ENCODE assay signal across 12 cellular contexts in the genomic region with DNA sequence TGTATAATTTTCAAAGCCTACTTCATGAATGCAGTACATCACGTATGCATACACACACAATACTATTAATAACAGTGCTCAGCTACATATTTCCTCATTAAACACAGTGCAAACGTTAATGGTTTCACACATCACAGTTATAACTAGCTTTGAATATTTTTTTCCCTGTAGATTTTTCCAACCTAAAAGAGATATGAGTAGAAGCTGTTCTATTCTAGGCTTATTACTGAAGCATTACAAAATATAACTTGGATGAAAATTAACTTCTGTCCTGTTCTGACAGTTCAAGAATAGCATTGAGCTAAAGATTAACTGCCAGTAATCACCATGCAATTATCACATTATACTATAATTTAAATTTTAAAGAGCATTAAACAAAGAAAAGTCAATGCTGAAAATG. TPM values are rescaled to one million over a fixed set of nuclear protein-coding genes. Genes with fewer than 3 reads are reported as not detected.
A peak's percentile ranks its signal among the peaks of the same experiment; 100 is the strongest.
DNase-seq lines count a peak whose midpoint lies in the region; ATAC-seq, FAIRE-seq and TF ChIP-seq lines count a peak whose summit lies in the region.
"Had no signal": no experiment of that assay in that cellular context is flagged by ENCODE, and none has a peak within 500 bp of the region (broad histone marks: within the 10 kb centered on the region; RNA-seq: fewer than 3 reads in every experiment).

No MANE protein-coding gene starts in this region.

- H3K4me1 ChIP-seq in GM12878 (ENCODE audit: control insufficient read depth, insufficient read depth, low read length) (peaks cover 27% of the 10 kb centered on the region), HAP-1 (peaks cover 29% of the 10 kb centered on the region)

- no TSS peak for BruUV-seq in GM12878 (replicated peaks; lab: Mats Ljungman, UMichigan)

- no peaks in the 10 kb centered on the region for H3K27me3 ChIP-seq in GM12878 (replicated peaks in 1 of 2; ENCODE audit: control insufficient read depth in 2 of 2, insufficient read depth in 2 of 2, low read length in 1 of 2)
- no peaks in the 10 kb centered on the region for H3K27me3 ChIP-seq in HAP-1 (ENCODE audit: low read depth)

- no peak for TF ChIP-seq RAD21 in GM12878 (IDR thresholded peaks at IDR 0.05; ENCODE audit: insufficient read depth, low read depth, low read length)

- 0 out of 2 replicates have a peak, but pooled peaks cover 3% of the 10 kb centered on the region for H4K20me1 ChIP-seq in GM12878 (ENCODE audit: control insufficient read depth, insufficient read depth)

- in situ Hi-C loops in GM12878 (cut with MboI) (no loop called here), G401 (cut with HindIII; ENCODE audit: low sequenced_read_pairs) (no loop called here), HAP-1 (cut with MboI; ENCODE audit: low sequenced_read_pairs) (no loop called here)

- peaks cover 24% of the 10 kb centered on the region for H3K36me3 Mint-ChIP-seq in stimulated activated memory B cell treated with anti-CD40 and anti-IgM and Interleukin-4, amounts not matched to agents 10 μg/mL and 1 μg/mL and 100 μg/mL, for 72 hours

- peak overlapping the region; percentile 21 for H3K27ac Mint-ChIP-seq in stimulated activated memory B cell treated with anti-CD40 and anti-IgM and Interleukin-4, amounts not matched to agents 10 μg/mL and 1 μg/mL and 100 μg/mL, for 72 hours
- H3K27ac Mint-ChIP-seq: activated CD4-positive, alpha-beta memory T cell treated with anti-CD3 and anti-CD28 coated beads, Interleukin-2, amount 10 ng/mL, durations not matched to agents 7 days and 5 days had no signal

- peaks cover 68% of the 10 kb centered on the region for H3K79me2 ChIP-seq in GM12878 (ENCODE audit: control insufficient read depth, insufficient read depth, low read length)

- peak overlapping the region; percentile 46; the same call in 1 of the 2 replicates for H3K27ac ChIP-seq in GM12878 (ENCODE audit: control insufficient read depth, insufficient read depth)

- no peak overlapping the region for H2AFZ ChIP-seq in GM12878 (ENCODE audit: control insufficient read depth, low read depth, low read length)

- H3K4me1 Mint-ChIP-seq in stimulated activated memory B cell treated with anti-CD40 and anti-IgM and Interleukin-4, amounts not matched to agents 10 μg/mL and 1 μg/mL and 100 μg/mL, for 72 hours: peaks cover 63% of the 10 kb centered on the region

- no peak for TF ChIP-seq POLR2A in GM12878 (IDR thresholded peaks at IDR 0.05; ENCODE audit: low read depth, low read length)

- H3K36me3 ChIP-seq in GM12878 (ENCODE audit: control insufficient read depth in 2 of 2, insufficient read depth in 2 of 2, low read length in 1 of 2) (0 out of 4 replicates have a peak, but pooled peaks cover 0 to 6% of the 10 kb centered on the region in 2 experiments), HAP-1 (replicated peaks) (peaks cover 4% of the 10 kb centered on the region)

- H3K27me3 Mint-ChIP-seq in stimulated activated memory B cell treated with anti-CD40 and anti-IgM and Interleukin-4, amounts not matched to agents 10 μg/mL and 1 μg/mL and 100 μg/mL, for 72 hours: no peaks in the 10 kb centered on the region
- H3K27me3 Mint-ChIP-seq: activated CD4-positive, alpha-beta memory T cell treated with anti-CD3 and anti-CD28 coated beads, Interleukin-2, amount 10 ng/mL, durations not matched to agents 7 days and 5 days had no signal

- no peak overlapping the region for H3K9ac ChIP-seq in GM12878 (ENCODE audit: control insufficient read depth, insufficient read depth, low read length)

- no peak overlapping the region for H3K4me3 Mint-ChIP-seq in stimulated activated memory B cell treated with anti-CD40 and anti-IgM and Interleukin-4, amounts not matched to agents 10 μg/mL and 1 μg/mL and 100 μg/mL, for 72 hours
- H3K4me3 Mint-ChIP-seq: activated CD4-positive, alpha-beta memory T cell treated with anti-CD3 and anti-CD28 coated beads, Interleukin-2, amount 10 ng/mL, durations not matched to agents 7 days and 5 days; CD8-positive, alpha-beta T cell had no signal

- SMC1A ChIA-PET in GM12878 (lab: Charles Lee; ENCODE audit: uncharacterized antibody, unreplicated experiment): interaction anchor here (0.8 to 6.8 kb wide), 15 partner anchors 8 to 317 kb away, joined by 3 to 76 read pairs (median 4); no protein-coding TSS in a partner anchor

- DNase-seq in GM12878 (ENCODE audit: low read depth, low spot score) (no peak), G401 (ENCODE audit: low spot score) (no peak), HAP-1 (ENCODE audit: low spot score in 2 of 2) (no peak)
- DNase-seq in stimulated activated CD4-positive, alpha-beta T cell treated with anti-CD3 and anti-CD28 coated beads, Interleukin-12 subunit alpha, Interleukin-12 subunit beta, amount 100 ng/mL, for 4 hours: no peak
- DNase-seq: activated CD4-positive, alpha-beta memory T cell treated with anti-CD3 and anti-CD28 coated beads, Interleukin-2, amount 10 ng/mL, durations not matched to agents 7 days and 5 days; activated naive CD4-positive, alpha-beta T cell treated with Interleukin-2 at 50 U/mL for 16 hours; CD8-positive, alpha-beta T cell; NCI-H1694; NK-92 treated with Interleukin-12 subunit alpha and Interleukin-12 subunit beta, amount 100 ng/mL, for 24 hours had no signal

- TF ChIP-seq CTCF in GM12878 (IDR thresholded peaks at IDR 0.05 in 2 of 3, conservative IDR thresholded peaks at IDR 0.05 in 1 of 3; ENCODE audit: control insufficient read depth in 2 of 3, extremely low read depth in 1 of 3, insufficient read depth in 1 of 3, low read depth in 3 of 3, low read length in 3 of 3): no peak

- RAD21 ChIA-PET in GM12878 (lab: Charles Lee; ENCODE audit: unreplicated experiment): interaction anchor here (0.5 to 7.1 kb wide), 9 partner anchors 9 to 767 kb away, joined by 3 to 39 read pairs (median 5); partner anchors contain the start of gene COL19A1

- peak overlapping the region; percentile 58; the same call in 1 of the 2 replicates for H3K4me2 ChIP-seq in GM12878 (ENCODE audit: control insufficient read depth, insufficient read depth)

- POLR2A ChIA-PET in GM12878 (lab: Charles Lee): interaction anchor here (0.8 to 2.9 kb wide), 7 partner anchors 10 to 92 kb away, joined by 3 to 15 read pairs (median 3); partner anchors contain the start of gene COL19A1

- no peak for FAIRE-seq in GM12878 (lab: Jason Lieb, UNC)

- intact Hi-C loops in GM12878 (cut with micrococcal nuclease; ENCODE audit: unreplicated experiment): loop anchor here (5.0 kb wide), 1 partner anchor 77 kb away; the partner anchor contains the start of gene COL19A1

- no peak for TF ChIP-seq EP300 in GM12878 (IDR thresholded peaks at IDR 0.05; ENCODE audit: borderline replicate concordance in 1 of 2, control insufficient read depth in 1 of 2, low read depth in 2 of 2, low read length in 2 of 2)

- WGBS in GM12878 (ENCODE audit: insufficient coverage, insufficient replicate concordance, low lambda C conversion rate, missing lambda C conversion rate): 45% methylated on average over 2 of the region's 2 CpGs

- no peaks in the 10 kb centered on the region for H3K9me3 Mint-ChIP-seq in stimulated activated memory B cell treated with anti-CD40 and anti-IgM and Interleukin-4, amounts not matched to agents 10 μg/mL and 1 μg/mL and 100 μg/mL, for 72 hours
- H3K9me3 Mint-ChIP-seq: activated CD4-positive, alpha-beta memory T cell treated with anti-CD3 and anti-CD28 coated beads, Interleukin-2, amount 10 ng/mL, durations not matched to agents 7 days and 5 days; CD8-positive, alpha-beta T cell had no signal

- H3K4me3 ChIP-seq in GM12878 (peak overlapping the region; percentile 43), HAP-1 (no peak overlapping the region)

- ATAC-seq in GM19395 (IDR thresholded peaks at IDR 0.05; ENCODE audit: unreplicated experiment) (peak; percentile 18), HG02938 (IDR thresholded peaks at IDR 0.05; ENCODE audit: unreplicated experiment) (peak; percentile 21), GM12878 (peak; percentile 6; the same call in 2 of the 3 replicates)
- no peak for ATAC-seq in stimulated activated memory B cell treated with anti-CD40 and anti-IgM and Interleukin-4, amounts not matched to agents 10 μg/mL and 1 μg/mL and 100 μg/mL, for 72 hours
- ATAC-seq: CD8-positive, alpha-beta T cell had no signal

- H3K9me3 ChIP-seq in GM12878 (replicated peaks; ENCODE audit: control insufficient read depth, insufficient read depth, low read length) (no peaks in the 10 kb centered on the region), HAP-1 (no peaks in the 10 kb centered on the region)

- CTCF ChIA-PET in GM12878 (lab: Yijun Ruan, JAX): interaction anchor here (0.8 to 6.0 kb wide), 9 partner anchors 9 to 342 kb away, joined by 3 to 24 read pairs (median 5); partner anchors contain the start of gene COL19A1

RNA-seq across cellular contexts. Expression of gene LMBRD1, which starts 6.2 kb away (rescaled TPM):
- 60.3 and 67.1 TPM in 2 replicates for total RNA-seq in GM12878 (2013; cell fraction: nucleolus; rRNA removed)
- 23.6 and 27.9 TPM in 2 replicates for total RNA-seq in GM12878 (2014; rRNA removed)
- total RNA-seq in GM12878 (2014; rRNA removed; fragmentation: Illumina TruSeq; extraction: Trizol): 28.8 and 30.0 TPM in 2 replicates
- 20.0 and 21.5 TPM in 2 replicates for total RNA-seq in GM12878 (2021)
- 12.0 TPM for polyA plus RNA-seq in GM12878 (2011; ENCODE audit: low read depth)
- 57.0 and 102 TPM in 2 replicates for polyA plus RNA-seq in GM12878 (2011; rRNA removed)
- polyA plus RNA-seq in GM12878 (2011; cell fraction: cytosol; rRNA removed): 11.9 and 16.8 TPM in 2 replicates
- 33.6 and 36.1 TPM in 2 replicates for polyA plus RNA-seq in GM12878 (2011; cell fraction: nucleus; rRNA removed)
- polyA plus RNA-seq in GM12878 (2012): 24.3 and 26.5 TPM in 2 replicates
- 23.6 and 33.6 TPM in 2 replicates for polyA plus RNA-seq in GM12878 (2014; fragmentation: Illumina TruSeq; extraction: Trizol)
- 10 to 100 TPM; 43.2 to 82.1 TPM for polyA plus RNA-seq in GM12878 (2014; fragmentation: Nextera tagmentation; extraction: Ambion mirVana)
- 17.6 and 21.8 TPM in 2 replicates for polyA plus RNA-seq in GM12878 (2014; rRNA removed)
- 10 to 100 TPM; 25.6 to 31.0 TPM for polyA plus RNA-seq in GM12878 (2016; fragmentation: Nextera tagmentation; extraction: Ambion mirVana)
- polyA minus RNA-seq in GM12878 (2011; rRNA and poly(A)+ RNA removed): 22.7 and 27.2 TPM in 2 replicates
- 11.6 and 12.0 TPM in 2 replicates for polyA minus RNA-seq in GM12878 (2011; cell fraction: cytosol; rRNA and poly(A)+ RNA removed)
- polyA minus RNA-seq in GM12878 (2011; cell fraction: nucleus; rRNA and poly(A)+ RNA removed): 45.0 and 70.7 TPM in 2 replicates
- 12.0 and 19.5 TPM in 2 replicates for total RNA-seq in G401 (2014; rRNA removed; shearing (Covaris generic))
